ENCODE assay signal across 27 cellular contexts in genomic region chr3:28923994-28924393, GRCh38.
"Had no signal": no experiment of that assay in that cellular context is flagged by ENCODE, and none has a peak within 500 bp of the region (broad histone marks: within the 10 kb centered on the region; RNA-seq: fewer than 3 reads in every experiment).

No MANE protein-coding gene starts in this region.

- FAIRE-seq: HepG2, K562 had no signal

- H3K36me3 Mint-ChIP-seq: IgD-negative memory B cell had no signal

- DNase-seq: Kasumi-1; MM.1S; NCI-H1092 treated with DMSO at 0.1 percent for 48 hours; NCI-H1436; NCI-H187; NCI-H2029; NCI-H2081 treated with DMSO at 0.1 percent for 48 hours; NCI-H2171; NCI-H226; NCI-H446; NCI-H510A; NCI-H524 treated with DMSO at 0.1 percent for 48 hours; NCI-H69; NCI-H774; NK-92 treated with Interleukin-12 subunit alpha and Interleukin-12 subunit beta, amount 100 ng/mL, for 24 hours; OCI-M1; PC-9; Peyer's patch; SHP77 treated with DMSO at 0.1 percent for 48 hours; SJCRH30; T-helper 1 cell; T-helper 17 cell had no signal

- H3K4me1 Mint-ChIP-seq: IgD-negative memory B cell, T-helper 17 cell had no signal

- H3K4me3 Mint-ChIP-seq: IgD-negative memory B cell, T-helper 17 cell had no signal

- ATAC-seq: HepG2, K562, Right ventricle myocardium inferior, SK-N-SH treated with all-trans-retinoic acid at 6 μM for 48 hours, T-helper 17 cell had no signal

- H3K9me3 Mint-ChIP-seq: IgD-negative memory B cell had no signal

- H3K27ac Mint-ChIP-seq: IgD-negative memory B cell, T-helper 17 cell had no signal
